In the genomic region with DNA sequence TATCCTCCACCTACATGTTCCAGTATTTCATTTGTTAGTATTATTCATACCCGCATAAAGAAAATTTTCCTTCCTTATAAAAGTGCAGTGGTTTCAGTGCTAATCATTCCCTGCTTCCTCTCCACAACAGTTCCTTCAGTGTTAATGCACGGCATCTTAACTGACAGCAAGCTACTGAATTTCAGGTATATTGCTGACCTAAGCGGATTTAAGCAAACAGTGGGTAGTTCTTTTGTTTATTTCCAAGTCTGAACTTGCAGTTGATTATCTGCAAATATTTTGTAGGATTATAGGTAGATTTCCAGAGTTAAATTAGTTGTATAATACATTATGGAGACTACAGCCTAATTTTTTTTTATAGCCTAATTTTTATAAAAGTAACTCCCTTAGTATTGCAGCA, we compare ENCODE assay signal across 20 cellular contexts. TPM values are rescaled to one million over a fixed set of nuclear protein-coding genes. Genes with fewer than 3 reads are reported as not detected.
DNase-seq lines count a peak whose midpoint lies in the region; ATAC-seq, FAIRE-seq and TF ChIP-seq lines count a peak whose summit lies in the region.
"Had no signal": no experiment of that assay in that cellular context is flagged by ENCODE, and none has a peak within 500 bp of the region (broad histone marks: within the 10 kb centered on the region; RNA-seq: fewer than 3 reads in every experiment).

No MANE protein-coding gene starts in this region.

- H3K36me3 ChIP-seq in HepG2 (replicated peaks in 1 of 2; ENCODE audit: control insufficient read depth in 1 of 2, insufficient read depth in 2 of 2, low read length in 2 of 2) (no peaks in the 10 kb centered on the region), right lobe of liver (no peaks in the 10 kb centered on the region), K562 (ENCODE audit: control insufficient read depth, insufficient read depth, low read length) (no peaks in the 10 kb centered on the region), sigmoid colon (no peaks in the 10 kb centered on the region)
- H3K36me3 ChIP-seq: BLaER1 had no signal

- H3K4me2 ChIP-seq in HepG2 (ENCODE audit: low read depth, low read length) (no peak overlapping the region), K562 (ENCODE audit: insufficient read depth, low read length) (no peak overlapping the region)
- H3K4me2 ChIP-seq: BLaER1 had no signal

- no peaks in the 10 kb centered on the region for H3K9me3 ChIP-seq in HepG2 (ENCODE audit: low read length)
- H3K9me3 ChIP-seq in right lobe of liver = no peaks in the 10 kb centered on the region
- no peaks in the 10 kb centered on the region for H3K9me3 ChIP-seq in K562 (replicated peaks; ENCODE audit: control insufficient read depth, insufficient read depth, low read depth, low read length)
- no peaks in the 10 kb centered on the region for H3K9me3 ChIP-seq in sigmoid colon
- H3K9me3 ChIP-seq: BLaER1 had no signal

- FAIRE-seq in HepG2 (lab: Jason Lieb, UNC) = no peak
- FAIRE-seq in K562 (lab: Jason Lieb, UNC) = no peak
- FAIRE-seq: G401.6, GM12891, GM19239, H54, HTR-8/SVneo had no signal

- H2AFZ ChIP-seq in HepG2 (ENCODE audit: low read length) = no peak overlapping the region
- no peak overlapping the region for H2AFZ ChIP-seq in K562 (ENCODE audit: low read depth, low read length)
- H2AFZ ChIP-seq: GM23248 had no signal

- in situ Hi-C loops in HepG2 (cut with HindIII; ENCODE audit: extremely low pct_ligation_motif_present, low pct_unique_long_range_greater_than_20kb) (no loop called here), K562 (cut with MboI) (no loop called here)

- BruUV-seq in HepG2 (replicated peaks; lab: Mats Ljungman, UMichigan) = no TSS peak
- no TSS peak for BruUV-seq in K562 (replicated peaks; lab: Mats Ljungman, UMichigan)

- no peak overlapping the region for H3K4me3 ChIP-seq in HepG2 (replicated peaks in 1 of 3; ENCODE audit: insufficient read depth in 1 of 3, low read depth in 2 of 3, low read length in 3 of 3)
- no peak overlapping the region for H3K4me3 ChIP-seq in right lobe of liver
- no peak overlapping the region for H3K4me3 ChIP-seq in K562
- no peak overlapping the region for H3K4me3 ChIP-seq in sigmoid colon
- H3K4me3 ChIP-seq: BLaER1, GM23248 had no signal

- no peaks in the 10 kb centered on the region for H3K9me1 ChIP-seq in K562 (ENCODE audit: control insufficient read depth, insufficient read depth, low read length)

- TF ChIP-seq RAD21 in HepG2 (CRISPR knock-in tag; IDR thresholded peaks at IDR 0.05) = no peak
- no peak for TF ChIP-seq RAD21 in K562 (CRISPR knock-in tag; conservative IDR thresholded peaks at IDR 0.05 in 1 of 2, IDR thresholded peaks at IDR 0.05 in 1 of 2)

- H3K27me3 ChIP-seq in HepG2 (ENCODE audit: control insufficient read depth in 1 of 2, insufficient read depth in 2 of 2, low read length in 2 of 2) (no peaks in the 10 kb centered on the region), right lobe of liver (no peaks in the 10 kb centered on the region), K562 (ENCODE audit: control insufficient read depth in 2 of 2, insufficient read depth in 2 of 2, low read length in 2 of 2) (no peaks in the 10 kb centered on the region), sigmoid colon (no peaks in the 10 kb centered on the region)
- H3K27me3 ChIP-seq: BLaER1 had no signal

- intact Hi-C loops in HepG2 (cut with micrococcal nuclease; ENCODE audit: unreplicated experiment) = no loop called here
- intact Hi-C loops in right lobe of liver (cut with DNase I) = no loop called here
- intact Hi-C loops in K562 (cut with micrococcal nuclease) = no loop called here
- intact Hi-C loops in sigmoid colon (cut with DNase I) = no loop called here

- no peak overlapping the region for H3K9ac ChIP-seq in HepG2 (ENCODE audit: insufficient read depth, low read depth, low read length)
- no peak overlapping the region for H3K9ac ChIP-seq in K562 (ENCODE audit: insufficient read depth in 1 of 2, low read depth in 2 of 2, low read length in 2 of 2)
- H3K9ac ChIP-seq: BLaER1, GM23248 had no signal

- no peak for TF ChIP-seq EP300 in HepG2 (IDR thresholded peaks at IDR 0.05; ENCODE audit: low read depth in 2 of 2, low read length in 2 of 2)
- TF ChIP-seq EP300 in HepG2 (CRISPR knock-in tag; IDR thresholded peaks at IDR 0.05; ENCODE audit: borderline replicate concordance) = no peak
- no peak for TF ChIP-seq EP300 in K562 (IDR thresholded peaks at IDR 0.05; ENCODE audit: low read length)
- no peak for TF ChIP-seq EP300 in sigmoid colon (IDR thresholded peaks at IDR 0.05)

- H3K79me2 ChIP-seq in HepG2 (ENCODE audit: insufficient read depth, low read length) (no peaks in the 10 kb centered on the region), K562 (ENCODE audit: control insufficient read depth, insufficient read depth, low read length) (no peaks in the 10 kb centered on the region)

- DNase-seq in DMS 273 (lab: John Stamatoyannopoulos, UW; ENCODE audit: unreplicated experiment) = peak; percentile 21
- no peak for DNase-seq in DMS 273 treated with DMSO at 0.1 percent for 48 hours (lab: John Stamatoyannopoulos, UW)
- no peak for DNase-seq in HepG2 (ENCODE audit: low spot score)
- no peak for DNase-seq in right lobe of liver
- DNase-seq in K562 (ENCODE audit: extremely low read depth in 1 of 4, low spot score in 3 of 4) = no peak
- DNase-seq in ecto neural progenitor cell (ENCODE audit: low spot score) = no peak
- no peak for DNase-seq in NK-92 (lab: John Stamatoyannopoulos, UW; ENCODE audit: unreplicated experiment)
- DNase-seq in sigmoid colon = no peak
- DNase-seq: Calu3; CD8-positive, alpha-beta T cell; GM23248; HCEC 1CT; HFFc6 had no signal

- H4K20me1 ChIP-seq in HepG2 (ENCODE audit: insufficient read depth, low read length) = no peaks in the 10 kb centered on the region
- no peaks in the 10 kb centered on the region for H4K20me1 ChIP-seq in K562 (replicated peaks; ENCODE audit: control insufficient read depth, insufficient read depth, low read length)
- H4K20me1 ChIP-seq: BLaER1 had no signal

- CTCF ChIA-PET in HepG2 (lab: Yijun Ruan, JAX; ENCODE audit: low intra/inter-chr PET ratio, low total read pairs) = no interaction called here
- CTCF ChIA-PET in K562 (lab: Yijun Ruan, JAX; ENCODE audit: low intra/inter-chr PET ratio) = interaction anchor here (0.6 kb wide), 1 partner anchor 49 kb away, joined by 3 read pairs; no protein-coding TSS in a partner anchor

- no peak for ATAC-seq in HepG2
- no peak for ATAC-seq in right lobe of liver
- ATAC-seq in K562 = no peak; the same call in 2 of the 3 replicates
- ATAC-seq: CD8-positive, alpha-beta T cell had no signal

- no peak for TF ChIP-seq CTCF in HepG2 (CRISPR knock-in tag; IDR thresholded peaks at IDR 0.05)
- no peak for TF ChIP-seq CTCF in right lobe of liver (IDR thresholded peaks at IDR 0.05)
- TF ChIP-seq CTCF in K562 (IDR thresholded peaks at IDR 0.05 in 2 of 3, conservative IDR thresholded peaks at IDR 0.05 in 1 of 3; ENCODE audit: insufficient read depth in 2 of 3, low read depth in 1 of 3, low read length in 3 of 3) = no peak
- TF ChIP-seq CTCF in sigmoid colon (IDR thresholded peaks at IDR 0.05) = no peak

- TF ChIP-seq POLR2A in HepG2 (IDR thresholded peaks at IDR 0.05; ENCODE audit: insufficient read depth in 1 of 2, low read depth in 2 of 2, low read length in 2 of 2) (no peak), right lobe of liver (IDR thresholded peaks at IDR 0.05) (no peak), K562 (conservative IDR thresholded peaks at IDR 0.05) (peak; percentile 37; the same call in 1 of the 2 replicates), sigmoid colon (IDR thresholded peaks at IDR 0.05) (no peak)

- POLR2A ChIA-PET in HepG2 (lab: Yijun Ruan, JAX) = interaction anchor here (2.2 kb wide), 1 partner anchor 15 kb away, joined by 7 read pairs; a partner anchor contains a TSS
- POLR2A ChIA-PET in K562 (lab: Yijun Ruan, JAX) = interaction anchor here (0.6 to 1.5 kb wide), 4 partner anchors 13 to 380 kb away, joined by 3 to 8 read pairs (median 3); a partner anchor contains a TSS

- WGBS in HepG2 (ENCODE audit: low lambda C conversion rate) = 90% methylated on average over 3 of the region's 3 CpGs
- WGBS in right lobe of liver (ENCODE audit: insufficient coverage, low coverage, low lambda C conversion rate, missing lambda C conversion rate) = 62% methylated on average over 3 of the region's 3 CpGs
- WGBS in K562 (ENCODE audit: insufficient coverage, low coverage, missing lambda C conversion rate) = 76% methylated on average over 3 of the region's 3 CpGs
- WGBS in sigmoid colon, 2 donors = 81 to 91% methylated on average over 3 of the region's 3 CpGs

- H3K4me1 ChIP-seq in HepG2 (ENCODE audit: insufficient read depth, low read length) (peaks cover 13% of the 10 kb centered on the region; the same call in 1 of the 2 replicates), right lobe of liver (no peaks in the 10 kb centered on the region), K562 (replicated peaks in 1 of 2; ENCODE audit: control insufficient read depth in 2 of 2, insufficient read depth in 2 of 2, low read length in 2 of 2) (no peaks in the 10 kb centered on the region), sigmoid colon (no peaks in the 10 kb centered on the region)
- H3K4me1 ChIP-seq: BLaER1 had no signal

- no peak overlapping the region for H3K27ac ChIP-seq in HepG2 (ENCODE audit: extremely low read length, insufficient read depth, low read length)
- no peak overlapping the region for H3K27ac ChIP-seq in right lobe of liver
- no peak overlapping the region for H3K27ac ChIP-seq in K562 (ENCODE audit: extremely low read depth, low read depth, low read length)
- H3K27ac ChIP-seq in sigmoid colon = no peak overlapping the region
- H3K27ac ChIP-seq: 22Rv1, BLaER1, GM23248 had no signal

RNA-seq across cellular contexts. Expression of a gene that starts 15.1 kb away (rescaled TPM):
- total RNA-seq in HepG2 (2016; rRNA removed; fragmentation: Illumina TruSeq; extraction: Trizol) (42.3 and 54.7 TPM in 2 replicates), right lobe of liver (10 to 100 TPM; 15.7 to 26.7 (median 17.7) TPM), K562 (2014; rRNA removed) (33.0 and 42.5 TPM in 2 replicates), K562 (2014; rRNA removed; fragmentation: Illumina TruSeq; extraction: Trizol) (69.5 and 75.7 TPM in 2 replicates), K562 (2015; rRNA removed; fragmentation: Illumina TruSeq; extraction: Trizol) (52.5 and 53.3 TPM in 2 replicates), K562 (2021) (76.8 and 78.8 TPM in 2 replicates), sigmoid colon (10 to 100 TPM; 19.9 to 24.2 (median 20.3) TPM)
- 8.3 and 8.9 TPM in 2 replicates for total RNA-seq in HepG2 (2016; cell fraction: cytosol; rRNA removed; fragmentation: Illumina TruSeq; extraction: Trizol; ENCODE audit: low read depth)
- total RNA-seq in HepG2 (2016; cell fraction: insoluble cytoplasmic fraction; rRNA removed; fragmentation: Illumina TruSeq; extraction: Trizol) = 40.3 and 56.8 TPM in 2 replicates
- 33.3 and 35.5 TPM in 2 replicates for total RNA-seq in HepG2 (2016; cell fraction: membrane; rRNA removed; fragmentation: Illumina TruSeq; extraction: Trizol)
- total RNA-seq in HepG2 (2016; cell fraction: nucleus; rRNA removed; fragmentation: Illumina TruSeq; extraction: Trizol) = 26.3 and 27.4 TPM in 2 replicates
- polyA plus RNA-seq in HepG2 (2011; rRNA removed) (15.7 and 17.8 TPM in 2 replicates), K562 (2011; rRNA removed) (38.4 and 46.3 TPM in 2 replicates), K562 (2014; fragmentation: Illumina TruSeq; extraction: Trizol) (44.1 and 52.8 TPM in 2 replicates), K562 (2014; fragmentation: Nextera tagmentation; extraction: Ambion mirVana) (1 to 10 TPM; 8.1 to 9.3 TPM), K562 (2014; rRNA removed) (41.9 and 45.6 TPM in 2 replicates), sigmoid colon (10 to 100 TPM; 20.4 to 29.8 (median 21.6) TPM)
- polyA plus RNA-seq in HepG2 (2011; cell fraction: cytosol; rRNA removed) = 7.5 and 10.7 TPM in 2 replicates
- 4.2 and 5.7 TPM in 2 replicates for polyA plus RNA-seq in HepG2 (2011; cell fraction: nucleus; rRNA removed)
- 21.7 and 21.9 TPM in 2 replicates for polyA plus RNA-seq in HepG2 (2012)
- polyA plus RNA-seq in HepG2 (2016; cell fraction: cytosol; fragmentation: Illumina TruSeq; extraction: Trizol; ENCODE audit: low read depth) = 6.9 and 9.7 TPM in 2 replicates
- polyA plus RNA-seq in HepG2 (2016; cell fraction: insoluble cytoplasmic fraction; fragmentation: Illumina TruSeq; extraction: Trizol; ENCODE audit: low read depth) = 45.0 and 48.3 TPM in 2 replicates
- 20.9 and 24.4 TPM in 2 replicates for polyA plus RNA-seq in HepG2 (2016; cell fraction: membrane; fragmentation: Illumina TruSeq; extraction: Trizol; ENCODE audit: low read depth)
- 23.2 and 23.5 TPM in 2 replicates for polyA plus RNA-seq in HepG2 (2016; cell fraction: nucleus; fragmentation: Illumina TruSeq; extraction: Trizol; ENCODE audit: insufficient read depth, low read depth)
- polyA minus RNA-seq in HepG2 (2011; rRNA and poly(A)+ RNA removed; ENCODE audit: low replicate concordance) = 25.8 and 45.3 TPM in 2 replicates
- 25.3 and 30.3 TPM in 2 replicates for polyA minus RNA-seq in HepG2 (2011; cell fraction: cytosol; rRNA and poly(A)+ RNA removed)
- polyA minus RNA-seq in HepG2 (2011; cell fraction: nucleus; rRNA and poly(A)+ RNA removed) = 21.6 and 26.0 TPM in 2 replicates
- total RNA-seq in K562 (2011; cell fraction: chromatin; rRNA removed; ENCODE audit: low replicate concordance) = 19.3 and 35.9 TPM in 2 replicates
- 7.6 and 7.8 TPM in 2 replicates for total RNA-seq in K562 (2011; cell fraction: nucleolus; rRNA removed)
- 17.7 and 32.9 TPM in 2 replicates for total RNA-seq in K562 (2011; cell fraction: nucleoplasm; rRNA removed)
- 12.7 and 17.9 TPM in 2 replicates for polyA plus RNA-seq in K562 (2011; cell fraction: cytosol; rRNA removed)
- 8.4 and 11.9 TPM in 2 replicates for polyA plus RNA-seq in K562 (2011; cell fraction: nucleus; rRNA removed)
- 43.7 and 45.5 TPM in 2 replicates for polyA plus RNA-seq in K562 (2012)
- polyA minus RNA-seq in K562 (2011; rRNA and poly(A)+ RNA removed) = 55.3 and 59.0 TPM in 2 replicates
- polyA minus RNA-seq in K562 (2011; cell fraction: cytosol; rRNA and poly(A)+ RNA removed) = 34.7 and 45.3 TPM in 2 replicates
- 14.7 and 23.2 TPM in 2 replicates for polyA minus RNA-seq in K562 (2011; cell fraction: nucleus; rRNA and poly(A)+ RNA removed)
